In the genomic region with DNA sequence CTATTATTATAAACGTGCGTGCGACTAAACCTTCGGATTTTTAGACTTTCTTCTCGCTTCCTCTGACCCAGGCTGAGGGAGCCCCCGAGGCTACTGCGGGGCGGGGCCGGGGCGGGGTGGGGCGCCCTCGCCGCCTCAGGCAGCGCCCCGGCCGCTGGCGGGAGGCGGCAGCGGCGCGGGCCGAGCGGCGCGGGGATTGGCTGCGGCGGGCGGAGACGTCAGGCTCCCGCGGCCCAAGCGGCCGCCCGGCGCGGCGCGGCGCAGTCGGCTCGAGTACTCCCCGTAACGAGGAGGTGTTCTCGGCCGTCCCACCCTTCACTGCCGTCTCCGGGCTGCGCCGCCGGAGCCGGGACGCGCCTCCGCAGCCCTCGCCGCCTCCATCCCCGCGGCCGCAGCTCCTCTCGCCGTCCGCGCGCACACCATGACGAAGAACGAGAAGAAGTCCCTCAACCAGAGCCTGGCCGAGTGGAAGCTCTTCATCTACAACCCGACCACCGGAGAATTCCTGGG, we compare ENCODE assay signal across 1 cellular context.
TF ChIP-seq lines count a peak whose summit lies in the region.

A gene (plus strand): TSS at position 263 of the 510 bp plus-strand sequence. CDS start 159 bp downstream, at position 422.

TF ChIP-seq in WTC11, 78 proteins besides CTCF, POLR2A, EP300 and RAD21 (continued from another document):
- TF ChIP-seq, protein P1, sequence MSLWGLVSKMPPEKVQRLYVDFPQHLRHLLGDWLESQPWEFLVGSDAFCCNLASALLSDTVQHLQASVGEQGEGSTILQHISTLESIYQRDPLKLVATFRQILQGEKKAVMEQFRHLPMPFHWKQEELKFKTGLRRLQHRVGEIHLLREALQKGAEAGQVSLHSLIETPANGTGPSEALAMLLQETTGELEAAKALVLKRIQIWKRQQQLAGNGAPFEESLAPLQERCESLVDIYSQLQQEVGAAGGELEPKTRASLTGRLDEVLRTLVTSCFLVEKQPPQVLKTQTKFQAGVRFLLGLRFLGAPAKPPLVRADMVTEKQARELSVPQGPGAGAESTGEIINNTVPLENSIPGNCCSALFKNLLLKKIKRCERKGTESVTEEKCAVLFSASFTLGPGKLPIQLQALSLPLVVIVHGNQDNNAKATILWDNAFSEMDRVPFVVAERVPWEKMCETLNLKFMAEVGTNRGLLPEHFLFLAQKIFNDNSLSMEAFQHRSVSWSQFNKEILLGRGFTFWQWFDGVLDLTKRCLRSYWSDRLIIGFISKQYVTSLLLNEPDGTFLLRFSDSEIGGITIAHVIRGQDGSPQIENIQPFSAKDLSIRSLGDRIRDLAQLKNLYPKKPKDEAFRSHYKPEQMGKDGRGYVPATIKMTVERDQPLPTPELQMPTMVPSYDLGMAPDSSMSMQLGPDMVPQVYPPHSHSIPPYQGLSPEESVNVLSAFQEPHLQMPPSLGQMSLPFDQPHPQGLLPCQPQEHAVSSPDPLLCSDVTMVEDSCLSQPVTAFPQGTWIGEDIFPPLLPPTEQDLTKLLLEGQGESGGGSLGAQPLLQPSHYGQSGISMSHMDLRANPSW (CRISPR knock-in tag; conservative IDR thresholded peaks at IDR 0.05; ENCODE audit: low read depth) = no peak
